In genomic region chr16:56983211-56983751, GRCh38 we compare ENCODE assay signal across 15 cellular contexts. TPM values are rescaled to one million over a fixed set of nuclear protein-coding genes. Genes with fewer than 3 reads are reported as not detected.
DNase-seq lines count a peak whose midpoint lies in the region; ATAC-seq, FAIRE-seq and TF ChIP-seq lines count a peak whose summit lies in the region.
"Had no signal": no experiment of that assay in that cellular context is flagged by ENCODE, and none has a peak within 500 bp of the region (broad histone marks: within the 10 kb centered on the region; RNA-seq: fewer than 3 reads in every experiment).

No MANE protein-coding gene starts in this region.

- H2AFZ ChIP-seq in HepG2 (ENCODE audit: low read length), result no peak overlapping the region

- no peaks in the 10 kb centered on the region for H3K79me2 ChIP-seq in HepG2 (ENCODE audit: insufficient read depth, low read length)

- ATAC-seq in natural killer cell treated with Interleukin-12 subunit alpha and Interleukin-12 subunit beta and Interleukin-15 and Interleukin-18, amount 100 ng/mL, for 72 hours, result peak in 1 of 2 donors; percentile 36
- ATAC-seq in natural killer cell (no peak), HepG2 (peak; percentile 74), GM21526 (IDR thresholded peaks at IDR 0.05; ENCODE audit: low FRiP score, unreplicated experiment) (no peak)
- ATAC-seq: PC-3, WTC11 had no signal

- CTCF ChIA-PET in HepG2 (lab: Yijun Ruan, JAX; ENCODE audit: low intra/inter-chr PET ratio, low total read pairs), result interaction anchor here (0.8 kb wide), 1 partner anchor 19 kb away, joined by 3 read pairs; no protein-coding TSS in a partner anchor

- no peaks in the 10 kb centered on the region for H3K9me3 Mint-ChIP-seq in natural killer cell treated with Interleukin-12 subunit alpha and Interleukin-12 subunit beta and Interleukin-15 and Interleukin-18, amount 100 ng/mL, for 72 hours
- no peaks in the 10 kb centered on the region for H3K9me3 Mint-ChIP-seq in natural killer cell
- no peaks in the 10 kb centered on the region for H3K9me3 Mint-ChIP-seq in HFFc6
- H3K9me3 Mint-ChIP-seq: WTC11 had no signal

- WGBS in HepG2 (ENCODE audit: low lambda C conversion rate), result 40% methylated on average over 9 of the region's 9 CpGs

- peak overlapping the region in 1 of 2 donors; percentile 47 for H3K27ac Mint-ChIP-seq in natural killer cell treated with Interleukin-12 subunit alpha and Interleukin-12 subunit beta and Interleukin-15 and Interleukin-18, amount 100 ng/mL, for 72 hours
- no peak overlapping the region for H3K27ac Mint-ChIP-seq in natural killer cell
- no peak overlapping the region for H3K27ac Mint-ChIP-seq in HFFc6
- H3K27ac Mint-ChIP-seq: WTC11 had no signal

- no peak for TF ChIP-seq CTCF in natural killer cell (IDR thresholded peaks at IDR 0.05)
- TF ChIP-seq CTCF in WERI-Rb-1 (IDR thresholded peaks at IDR 0.05; ENCODE audit: low read depth, low read length), result no peak
- no peak for TF ChIP-seq CTCF in HepG2 (CRISPR knock-in tag; IDR thresholded peaks at IDR 0.05)
- TF ChIP-seq CTCF in HFFc6 (IDR thresholded peaks at IDR 0.05), result no peak

- peaks cover 28 to 35% of the 10 kb centered on the region in 2 donors for H3K4me1 Mint-ChIP-seq in natural killer cell treated with Interleukin-12 subunit alpha and Interleukin-12 subunit beta and Interleukin-15 and Interleukin-18, amount 100 ng/mL, for 72 hours (ENCODE audit: low read depth in 2 of 2)
- peaks cover 27 to 29% of the 10 kb centered on the region in 2 donors for H3K4me1 Mint-ChIP-seq in natural killer cell
- peaks cover 33% of the 10 kb centered on the region for H3K4me1 Mint-ChIP-seq in HFFc6 (ENCODE audit: low read depth)

- no peaks in the 10 kb centered on the region for H4K20me1 ChIP-seq in HepG2 (ENCODE audit: insufficient read depth, low read length)

- no peak for TF ChIP-seq POLR2A in HepG2 (IDR thresholded peaks at IDR 0.05; ENCODE audit: insufficient read depth in 1 of 2, low read depth in 2 of 2, low read length in 2 of 2)

- H3K36me3 ChIP-seq in WERI-Rb-1 (no peaks in the 10 kb centered on the region), HepG2 (replicated peaks in 1 of 2; ENCODE audit: control insufficient read depth in 1 of 2, insufficient read depth in 2 of 2, low read length in 2 of 2) (no peaks in the 10 kb centered on the region)
- H3K36me3 ChIP-seq: ovary, thoracic aorta had no signal

- BruUV-seq in HepG2 (replicated peaks; lab: Mats Ljungman, UMichigan), result no TSS peak

- H3K27me3 ChIP-seq in WERI-Rb-1 (ENCODE audit: insufficient read depth, low read depth, severe bottlenecking), result no peaks in the 10 kb centered on the region
- H3K27me3 ChIP-seq in HepG2 (ENCODE audit: control insufficient read depth in 1 of 2, insufficient read depth in 2 of 2, low read length in 2 of 2), result peaks cover 3 to 22% of the 10 kb centered on the region in 2 experiments; a peak in 3 of 5 replicates
- H3K27me3 ChIP-seq: ovary had no signal

- H3K27ac ChIP-seq in WERI-Rb-1, result no peak overlapping the region
- H3K27ac ChIP-seq in HepG2 (ENCODE audit: extremely low read length, insufficient read depth, low read length), result no peak overlapping the region
- H3K27ac ChIP-seq: ovary, thoracic aorta had no signal

- peak overlapping the region; percentile 24 for H3K4me2 ChIP-seq in HepG2 (ENCODE audit: low read depth, low read length)

- no peak overlapping the region for H3K4me3 ChIP-seq in WERI-Rb-1 (ENCODE audit: low read depth, low read length)
- H3K4me3 ChIP-seq in HepG2 (replicated peaks in 1 of 3; ENCODE audit: insufficient read depth in 1 of 3, low read depth in 2 of 3, low read length in 3 of 3), result peak overlapping the region in 1 of 3 experiments; percentile 6; a peak in 1 of 6 replicates
- H3K4me3 ChIP-seq: ovary, thoracic aorta had no signal

- peaks cover 5% of the 10 kb centered on the region for H3K36me3 Mint-ChIP-seq in natural killer cell treated with Interleukin-12 subunit alpha and Interleukin-12 subunit beta and Interleukin-15 and Interleukin-18, amount 100 ng/mL, for 72 hours
- H3K36me3 Mint-ChIP-seq in natural killer cell, result no peaks in the 10 kb centered on the region
- 0 out of 2 replicates have a peak, but pooled peaks cover 7% of the 10 kb centered on the region for H3K36me3 Mint-ChIP-seq in HFFc6 (ENCODE audit: low read depth)
- H3K36me3 Mint-ChIP-seq: WTC11 had no signal

- TF ChIP-seq EP300 in HepG2 (IDR thresholded peaks at IDR 0.05; ENCODE audit: low read depth in 2 of 2, low read length in 2 of 2) (no peak), HepG2 (CRISPR knock-in tag; IDR thresholded peaks at IDR 0.05; ENCODE audit: borderline replicate concordance) (no peak)

- intact Hi-C loops in natural killer cell (cut with micrococcal nuclease) (no loop called here), HepG2 (cut with micrococcal nuclease; ENCODE audit: unreplicated experiment) (no loop called here)

- in situ Hi-C loops in HepG2 (cut with HindIII; ENCODE audit: extremely low pct_ligation_motif_present, low pct_unique_long_range_greater_than_20kb), result no loop called here

- no peaks in the 10 kb centered on the region for H3K27me3 Mint-ChIP-seq in natural killer cell treated with Interleukin-12 subunit alpha and Interleukin-12 subunit beta and Interleukin-15 and Interleukin-18, amount 100 ng/mL, for 72 hours
- no peaks in the 10 kb centered on the region for H3K27me3 Mint-ChIP-seq in natural killer cell (ENCODE audit: low read depth in 2 of 2)
- no peaks in the 10 kb centered on the region; the same call in 1 of the 2 replicates for H3K27me3 Mint-ChIP-seq in HFFc6 (ENCODE audit: insufficient read depth)

- H3K9me3 ChIP-seq in WERI-Rb-1 (ENCODE audit: severe bottlenecking) (no peaks in the 10 kb centered on the region), HepG2 (ENCODE audit: low read length) (no peaks in the 10 kb centered on the region)
- H3K9me3 ChIP-seq: ovary, thoracic aorta had no signal

- peak; percentile 51 for DNase-seq in natural killer cell treated with Interleukin-12 subunit alpha and Interleukin-12 subunit beta and Interleukin-15 and Interleukin-18, amount 100 ng/mL, for 72 hours (ENCODE audit: low spot score)
- DNase-seq in natural killer cell (no peak), WERI-Rb-1 (peak; percentile 50), HepG2 (ENCODE audit: low spot score) (no peak), NCI-H1436 (lab: John Stamatoyannopoulos, UW) (no peak), HFFc6 (no peak)
- no peak for DNase-seq in central memory CD4-positive, alpha-beta T cell
- DNase-seq: activated T-cell treated with anti-CD3 and anti-CD28 coated beads, Interleukin-2, amount 50 U/mL, for 1 hour; effector CD4-positive, alpha-beta T cell; NCI-H345; ovary; PC-3 had no signal

- POLR2A ChIA-PET in HepG2 (lab: Yijun Ruan, JAX), result interaction anchor here (1.1 to 2.0 kb wide), 4 partner anchors 10 to 203 kb away, joined by 3 to 8 read pairs (median 6); partner anchors contain the start of genes HERPUD1, PSME3IP1 and RSPRY1

- H3K4me1 ChIP-seq in HepG2 (ENCODE audit: insufficient read depth, low read length), result peaks cover 57% of the 10 kb centered on the region

- FAIRE-seq in HepG2 (lab: Jason Lieb, UNC), result peak; percentile 60

- 0 out of 2 replicates have a peak overlapping the region, but pooled peaks have one; percentile 4 for H3K9ac ChIP-seq in HepG2 (ENCODE audit: insufficient read depth, low read depth, low read length)

- H3K4me3 Mint-ChIP-seq in natural killer cell treated with Interleukin-12 subunit alpha and Interleukin-12 subunit beta and Interleukin-15 and Interleukin-18, amount 100 ng/mL, for 72 hours, result no peak overlapping the region
- H3K4me3 Mint-ChIP-seq in natural killer cell (no peak overlapping the region), HFFc6 (no peak overlapping the region)
- H3K4me3 Mint-ChIP-seq: WTC11 had no signal

- no peak for TF ChIP-seq RAD21 in HepG2 (CRISPR knock-in tag; IDR thresholded peaks at IDR 0.05)

RNA-seq across cellular contexts. Expression of gene NLRC5, which starts 6.1 kb away (rescaled TPM):
- 100 to 1,000 TPM; 190 to 316 TPM for total RNA-seq in natural killer cell treated with Interleukin-12 subunit alpha and Interleukin-12 subunit beta and Interleukin-15 and Interleukin-18, amount 100 ng/mL, for 72 hours
- total RNA-seq in natural killer cell (100 to 1,000 TPM; 320 to 563 (median 535) TPM), HepG2 (2016; rRNA removed; fragmentation: Illumina TruSeq; extraction: Trizol) (3.1 and 6.3 TPM in 2 replicates)
- total RNA-seq in HepG2 (2016; cell fraction: cytosol; rRNA removed; fragmentation: Illumina TruSeq; extraction: Trizol; ENCODE audit: low read depth), result 1.8 and 4.8 TPM in 2 replicates
- total RNA-seq in HepG2 (2016; cell fraction: insoluble cytoplasmic fraction; rRNA removed; fragmentation: Illumina TruSeq; extraction: Trizol), result 3.7 and 4.8 TPM in 2 replicates
- total RNA-seq in HepG2 (2016; cell fraction: membrane; rRNA removed; fragmentation: Illumina TruSeq; extraction: Trizol), result 2.8 and 2.9 TPM in 2 replicates
- total RNA-seq in HepG2 (2016; cell fraction: nucleus; rRNA removed; fragmentation: Illumina TruSeq; extraction: Trizol), result 12.6 and 13.0 TPM in 2 replicates
- polyA plus RNA-seq in HepG2 (2011; rRNA removed), result 12.7 and 15.7 TPM in 2 replicates
- 4.5 and 4.8 TPM in 2 replicates for polyA plus RNA-seq in HepG2 (2011; cell fraction: cytosol; rRNA removed)
- 114 and 130 TPM in 2 replicates for polyA plus RNA-seq in HepG2 (2011; cell fraction: nucleus; rRNA removed)
- polyA plus RNA-seq in HepG2 (2012), result 3.8 and 11.3 TPM in 2 replicates
- polyA plus RNA-seq in HepG2 (2016; cell fraction: cytosol; fragmentation: Illumina TruSeq; extraction: Trizol; ENCODE audit: low read depth), result 0.85 and 0.96 TPM in 2 replicates
- 3.1 and 3.4 TPM in 2 replicates for polyA plus RNA-seq in HepG2 (2016; cell fraction: insoluble cytoplasmic fraction; fragmentation: Illumina TruSeq; extraction: Trizol; ENCODE audit: low read depth)
- 2.0 and 2.8 TPM in 2 replicates for polyA plus RNA-seq in HepG2 (2016; cell fraction: membrane; fragmentation: Illumina TruSeq; extraction: Trizol; ENCODE audit: low read depth)
- 16.8 and 24.4 TPM in 2 replicates for polyA plus RNA-seq in HepG2 (2016; cell fraction: nucleus; fragmentation: Illumina TruSeq; extraction: Trizol; ENCODE audit: insufficient read depth, low read depth)
- 21.4 and 102 TPM in 2 replicates for polyA minus RNA-seq in HepG2 (2011; rRNA and poly(A)+ RNA removed; ENCODE audit: low replicate concordance)
- 4.4 and 4.9 TPM in 2 replicates for polyA minus RNA-seq in HepG2 (2011; cell fraction: cytosol; rRNA and poly(A)+ RNA removed)
- 33.9 and 46.2 TPM in 2 replicates for polyA minus RNA-seq in HepG2 (2011; cell fraction: nucleus; rRNA and poly(A)+ RNA removed)
- 10 to 100 TPM; 18.2 to 26.2 (median 21.7) TPM for total RNA-seq in HFFc6 (2021; fragmentation: NEBNext Ultra II Directional; extraction: Animal tissue kit (Norgen Biotek cat#: 25700))

RNA-seq across cellular contexts. Expression of gene CETP, which starts 21.5 kb away (rescaled TPM):
- total RNA-seq in natural killer cell treated with Interleukin-12 subunit alpha and Interleukin-12 subunit beta and Interleukin-15 and Interleukin-18, amount 100 ng/mL, for 72 hours, result not detected
- total RNA-seq in natural killer cell (under 1 TPM in 1 of 3 donors, not detected in 2; 0.14 TPM), HepG2 (2016; rRNA removed; fragmentation: Illumina TruSeq; extraction: Trizol) (0.31 TPM in 1 of 2 replicates, not detected in the other)
- total RNA-seq in HepG2 (2016; cell fraction: cytosol; rRNA removed; fragmentation: Illumina TruSeq; extraction: Trizol; ENCODE audit: low read depth), result not detected in 2 replicates
- 0.17 TPM in 1 of 2 replicates, not detected in the other for total RNA-seq in HepG2 (2016; cell fraction: insoluble cytoplasmic fraction; rRNA removed; fragmentation: Illumina TruSeq; extraction: Trizol)
- total RNA-seq in HepG2 (2016; cell fraction: membrane; rRNA removed; fragmentation: Illumina TruSeq; extraction: Trizol), result 0.14 and 0.25 TPM in 2 replicates
- total RNA-seq in HepG2 (2016; cell fraction: nucleus; rRNA removed; fragmentation: Illumina TruSeq; extraction: Trizol), result 0.28 TPM in 2 replicates
- polyA plus RNA-seq in HepG2 (2011; rRNA removed), result 9.8 and 15.7 TPM in 2 replicates
- 7.5 and 11.8 TPM in 2 replicates for polyA plus RNA-seq in HepG2 (2011; cell fraction: cytosol; rRNA removed)
- polyA plus RNA-seq in HepG2 (2011; cell fraction: nucleus; rRNA removed), result 8.6 and 9.0 TPM in 2 replicates
- 1.5 and 3.1 TPM in 2 replicates for polyA plus RNA-seq in HepG2 (2012)
- polyA plus RNA-seq in HepG2 (2016; cell fraction: cytosol; fragmentation: Illumina TruSeq; extraction: Trizol; ENCODE audit: low read depth), result 0.25 and 0.33 TPM in 2 replicates
- 0.32 and 0.36 TPM in 2 replicates for polyA plus RNA-seq in HepG2 (2016; cell fraction: insoluble cytoplasmic fraction; fragmentation: Illumina TruSeq; extraction: Trizol; ENCODE audit: low read depth)
- 0.11 and 0.17 TPM in 2 replicates for polyA plus RNA-seq in HepG2 (2016; cell fraction: membrane; fragmentation: Illumina TruSeq; extraction: Trizol; ENCODE audit: low read depth)
- 0.56 and 0.62 TPM in 2 replicates for polyA plus RNA-seq in HepG2 (2016; cell fraction: nucleus; fragmentation: Illumina TruSeq; extraction: Trizol; ENCODE audit: insufficient read depth, low read depth)
- polyA minus RNA-seq in HepG2 (2011; rRNA and poly(A)+ RNA removed; ENCODE audit: low replicate concordance), result 0.07 and 7.1 TPM in 2 replicates
- 2.1 and 4.2 TPM in 2 replicates for polyA minus RNA-seq in HepG2 (2011; cell fraction: cytosol; rRNA and poly(A)+ RNA removed)
- 1.5 and 2.5 TPM in 2 replicates for polyA minus RNA-seq in HepG2 (2011; cell fraction: nucleus; rRNA and poly(A)+ RNA removed)
- total RNA-seq in HFFc6 (2021; fragmentation: NEBNext Ultra II Directional; extraction: Animal tissue kit (Norgen Biotek cat#: 25700)), result not detected
- total RNA-seq: PC-3, thoracic aorta, WTC11 had no signal

RNA-seq across cellular contexts. Expression of gene HERPUD1, which starts 51.3 kb away (rescaled TPM):
- 100 to 1,000 TPM; 127 to 141 TPM for total RNA-seq in natural killer cell treated with Interleukin-12 subunit alpha and Interleukin-12 subunit beta and Interleukin-15 and Interleukin-18, amount 100 ng/mL, for 72 hours
- total RNA-seq in natural killer cell (100 to 1,000 TPM; 181 to 266 (median 243) TPM), HepG2 (2016; rRNA removed; fragmentation: Illumina TruSeq; extraction: Trizol) (65.3 and 96.2 TPM in 2 replicates)
- total RNA-seq in HepG2 (2016; cell fraction: cytosol; rRNA removed; fragmentation: Illumina TruSeq; extraction: Trizol; ENCODE audit: low read depth), result 30.1 and 30.9 TPM in 2 replicates
- total RNA-seq in HepG2 (2016; cell fraction: insoluble cytoplasmic fraction; rRNA removed; fragmentation: Illumina TruSeq; extraction: Trizol), result 63.9 and 93.3 TPM in 2 replicates
- total RNA-seq in HepG2 (2016; cell fraction: membrane; rRNA removed; fragmentation: Illumina TruSeq; extraction: Trizol), result 64.8 and 86.4 TPM in 2 replicates
- 133 and 155 TPM in 2 replicates for total RNA-seq in HepG2 (2016; cell fraction: nucleus; rRNA removed; fragmentation: Illumina TruSeq; extraction: Trizol)
- 311 and 323 TPM in 2 replicates for polyA plus RNA-seq in HepG2 (2011; rRNA removed)
- polyA plus RNA-seq in HepG2 (2011; cell fraction: cytosol; rRNA removed), result 179 and 230 TPM in 2 replicates
- 192 and 208 TPM in 2 replicates for polyA plus RNA-seq in HepG2 (2011; cell fraction: nucleus; rRNA removed)
- 165 and 190 TPM in 2 replicates for polyA plus RNA-seq in HepG2 (2012)
- 33.0 and 44.6 TPM in 2 replicates for polyA plus RNA-seq in HepG2 (2016; cell fraction: cytosol; fragmentation: Illumina TruSeq; extraction: Trizol; ENCODE audit: low read depth)
- polyA plus RNA-seq in HepG2 (2016; cell fraction: insoluble cytoplasmic fraction; fragmentation: Illumina TruSeq; extraction: Trizol; ENCODE audit: low read depth), result 80.1 and 93.2 TPM in 2 replicates
- 58.1 and 78.2 TPM in 2 replicates for polyA plus RNA-seq in HepG2 (2016; cell fraction: membrane; fragmentation: Illumina TruSeq; extraction: Trizol; ENCODE audit: low read depth)
- polyA plus RNA-seq in HepG2 (2016; cell fraction: nucleus; fragmentation: Illumina TruSeq; extraction: Trizol; ENCODE audit: insufficient read depth, low read depth), result 216 and 231 TPM in 2 replicates
- 206 and 472 TPM in 2 replicates for polyA minus RNA-seq in HepG2 (2011; rRNA and poly(A)+ RNA removed; ENCODE audit: low replicate concordance)
- polyA minus RNA-seq in HepG2 (2011; cell fraction: cytosol; rRNA and poly(A)+ RNA removed), result 126 and 139 TPM in 2 replicates
- 287 and 365 TPM in 2 replicates for polyA minus RNA-seq in HepG2 (2011; cell fraction: nucleus; rRNA and poly(A)+ RNA removed)
- 100 to 1,000 TPM in 3 of 6 experiments, 10 to 100 TPM in 3; 87.9 to 109 (median 96.9) TPM for total RNA-seq in HFFc6 (2021; fragmentation: NEBNext Ultra II Directional; extraction: Animal tissue kit (Norgen Biotek cat#: 25700))

Comparison
In these comparisons a context has a peak if more than half of its experiments do, and no peak if none do; other contexts are left out.
1. DNase-seq: peak in natural killer cell treated with Interleukin-12 subunit alpha and Interleukin-12 subunit beta and Interleukin-15 and Interleukin-18, amount 100 ng/mL, for 72 hours (single experiment) and WERI-Rb-1 (single experiment); none in natural killer cell (single experiment), HepG2 (single experiment), NCI-H1436 (single experiment), HFFc6 (single experiment) and central memory CD4-positive, alpha-beta T cell (single experiment).
2. RNA of gene NLRC5, which starts 6.1 kb away (total RNA-seq): 320 to 563 TPM in natural killer cell and 190 to 316 TPM in natural killer cell treated with Interleukin-12 subunit alpha and Interleukin-12 subunit beta and Interleukin-15 and Interleukin-18, amount 100 ng/mL, for 72 hours; 18.2 to 26.2 TPM in HFFc6 and 1.8 to 13.0 TPM in HepG2; every median in the first group is over 4 times any median in the second.